1 cellular context compared by ENCODE assay signal in genomic region chr2:88177556-88177955, GRCh38.
TF ChIP-seq lines count a peak whose summit lies in the region.

No MANE protein-coding gene starts in this region.

TF ChIP-seq in SK-N-SH treated with all-trans-retinoic acid at 6 μM for 48 hours, 23 proteins besides CTCF, POLR2A, EP300 and RAD21 (continued from another document):
- no peak for TF ChIP-seq POU6F1 (CRISPR knock-in tag; IDR thresholded peaks at IDR 0.05; ENCODE audit: borderline replicate concordance, low read depth)
- no peak for TF ChIP-seq PPARA (CRISPR knock-in tag; IDR thresholded peaks at IDR 0.05; ENCODE audit: borderline replicate concordance)
- no peak for TF ChIP-seq ARNTL (CRISPR knock-in tag; IDR thresholded peaks at IDR 0.05; ENCODE audit: borderline replicate concordance, low read depth)
- no peak for TF ChIP-seq OSR1 (CRISPR knock-in tag; IDR thresholded peaks at IDR 0.05)
- TF ChIP-seq GLIS3 (CRISPR knock-in tag; IDR thresholded peaks at IDR 0.05) = no peak
